Comparison of ENCODE assay signal across 8 cellular contexts in the genomic region with DNA sequence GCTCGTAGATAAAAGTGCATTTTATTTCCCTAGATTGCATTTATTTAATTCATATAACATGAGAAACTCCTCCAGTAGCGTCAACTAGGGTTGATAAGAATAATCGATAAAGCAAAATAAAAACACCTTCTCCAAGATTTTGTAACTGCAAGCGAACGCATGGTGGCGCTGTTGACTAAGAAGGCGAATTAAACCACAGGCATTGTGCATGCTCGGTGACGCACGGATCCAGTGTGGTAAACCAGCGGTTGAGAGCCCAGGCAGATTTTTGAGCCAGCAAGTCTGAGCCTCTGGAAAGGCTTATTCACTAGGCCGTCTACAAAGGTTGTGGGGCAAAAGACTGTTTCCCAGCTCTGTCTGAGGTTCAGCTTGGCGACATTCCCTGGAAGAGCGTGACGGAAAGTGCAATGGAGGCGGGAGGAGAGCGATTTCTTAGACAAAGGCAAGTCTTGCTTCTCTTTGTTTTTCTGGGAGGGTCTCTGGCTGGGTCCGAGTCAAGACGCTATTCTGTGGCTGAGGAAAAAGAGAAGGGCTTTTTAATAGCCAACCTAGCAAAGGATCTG. TPM values are rescaled to one million over a fixed set of nuclear protein-coding genes. Genes with fewer than 3 reads are reported as not detected.
A peak's percentile ranks its signal among the peaks of the same experiment; 100 is the strongest.
DNase-seq lines count a peak whose midpoint lies in the region; ATAC-seq, FAIRE-seq and TF ChIP-seq lines count a peak whose summit lies in the region.

PCDHB3 (plus strand) TSS at position 231 of the 563 bp plus-strand sequence; CDS start at position 408, 177 bp downstream.

- ATAC-seq in upper lobe of left lung (ENCODE audit: low FRiP score in 2 of 2) (peak in 1 of 2 donors; percentile 53), GM19463 (IDR thresholded peaks at IDR 0.05; ENCODE audit: unreplicated experiment) (no peak)
- no peak for ATAC-seq in effector memory CD8-positive, alpha-beta T cell (replicated peaks)

- peaks cover 17 to 18% of the 10 kb centered on the region in 2 donors for H3K27me3 Mint-ChIP-seq in effector memory CD8-positive, alpha-beta T cell

- H3K27ac ChIP-seq in adrenal gland (no peak within 1 kb of the TSS), kidney (ENCODE audit: low read depth in 2 of 2, low read length in 2 of 2) (no peak within 1 kb of the TSS), upper lobe of left lung (no peak within 1 kb of the TSS), tibial artery (no peak within 1 kb of the TSS)

- DNase-seq in D341Med (ENCODE audit: low spot score): peak; percentile 72
- DNase-seq in LHCN-M2 (ENCODE audit: low read depth): peak; percentile 77
- DNase-seq in adrenal gland: peak in 3 of 7 donors; percentile 10 to 29 (median 14)
- DNase-seq in kidney: peak; percentile 64
- DNase-seq in upper lobe of left lung: peak in 1 of 2 donors; percentile 27
- no peak for DNase-seq in effector memory CD8-positive, alpha-beta T cell
- DNase-seq in tibial artery: no peak

- H3K4me3 Mint-ChIP-seq in effector memory CD8-positive, alpha-beta T cell: no peak within 1 kb of the TSS

- H3K4me1 Mint-ChIP-seq in effector memory CD8-positive, alpha-beta T cell (ENCODE audit: low read depth in 2 of 2): peaks cover 0 to 1% of the 10 kb centered on the region in 2 donors

- no peaks in the 10 kb centered on the region for H3K9me3 ChIP-seq in adrenal gland (replicated peaks in 1 of 3)
- H3K9me3 ChIP-seq in kidney (ENCODE audit: control insufficient read depth in 1 of 2, low read length in 2 of 2): peaks cover 3 to 22% of the 10 kb centered on the region in 2 donors
- H3K9me3 ChIP-seq in upper lobe of left lung: peaks cover 3 to 48% (median 23%) of the 10 kb centered on the region in 4 donors
- peaks cover 6 to 68% (median 53%) of the 10 kb centered on the region in 3 donors for H3K9me3 ChIP-seq in tibial artery

- peak in 4 of 6 experiments; percentile 13 to 29 (median 16) for TF ChIP-seq CTCF in adrenal gland (IDR thresholded peaks at IDR 0.05)
- peak; percentile 22 for TF ChIP-seq CTCF in kidney (IDR thresholded peaks at IDR 0.05; ENCODE audit: borderline replicate concordance, extremely low read depth, insufficient read depth)
- TF ChIP-seq CTCF in upper lobe of left lung (IDR thresholded peaks at IDR 0.05): peak in 2 of 6 experiments; percentile 18 to 34
- TF ChIP-seq CTCF in tibial artery (IDR thresholded peaks at IDR 0.05): peak in 1 of 2 experiments; percentile 8

- intact Hi-C loops in adrenal gland (cut with DNase I) (no loop called here), kidney (cut with DNase I) (no loop called here), tibial artery (cut with DNase I; ENCODE audit: low total_unique reads) (no loop called here)

- H3K4me1 ChIP-seq in adrenal gland (replicated peaks in 1 of 2) (no peaks in the 10 kb centered on the region), kidney (ENCODE audit: control insufficient read depth in 1 of 2, insufficient read depth in 1 of 2, low read depth in 1 of 2, low read length in 2 of 2) (no peaks in the 10 kb centered on the region), upper lobe of left lung (no peaks in the 10 kb centered on the region), tibial artery (no peaks in the 10 kb centered on the region)

- H3K4me3 ChIP-seq in adrenal gland (no peak within 1 kb of the TSS), kidney (ENCODE audit: low read length in 2 of 2) (peak within 1 kb of the TSS; percentile 53 to 59), upper lobe of left lung (peak within 1 kb of the TSS in 3 of 4 donors; percentile 4 to 24 (median 18)), tibial artery (peak within 1 kb of the TSS in 1 of 2 donors; percentile 18)

- 12 to 27% (median 17%) methylated on average over 19 of the region's 19 CpGs for WGBS in adrenal gland, 4 donors
- 20 to 22% methylated on average over 19 of the region's 19 CpGs for WGBS in upper lobe of left lung, 2 donors

- H3K27ac Mint-ChIP-seq in effector memory CD8-positive, alpha-beta T cell: no peak within 1 kb of the TSS

- no peak for FAIRE-seq in kidney (lab: Jason Lieb, UNC)

- H3K9ac ChIP-seq in kidney (ENCODE audit: low read length in 2 of 2): no peak within 1 kb of the TSS

- peaks cover 5 to 6% of the 10 kb centered on the region in 2 donors for H3K9me3 Mint-ChIP-seq in effector memory CD8-positive, alpha-beta T cell

- no peaks in the 10 kb centered on the region for H3K27me3 ChIP-seq in adrenal gland
- no peaks in the 10 kb centered on the region for H3K27me3 ChIP-seq in upper lobe of left lung
- H3K27me3 ChIP-seq in tibial artery: no peaks in the 10 kb centered on the region

- H3K36me3 Mint-ChIP-seq in effector memory CD8-positive, alpha-beta T cell (ENCODE audit: insufficient read depth): no peaks in the 10 kb centered on the region

- TF ChIP-seq POLR2A in adrenal gland (IDR thresholded peaks at IDR 0.05) (no peak), upper lobe of left lung (IDR thresholded peaks at IDR 0.05) (no peak)

- H3K36me3 ChIP-seq in adrenal gland (replicated peaks in 1 of 2) (no peaks in the 10 kb centered on the region), kidney (ENCODE audit: control insufficient read depth in 1 of 2, insufficient read depth in 2 of 2, low read length in 2 of 2) (no peaks in the 10 kb centered on the region), upper lobe of left lung (no peaks in the 10 kb centered on the region), tibial artery (no peaks in the 10 kb centered on the region)

- TF ChIP-seq EP300 in upper lobe of left lung (IDR thresholded peaks at IDR 0.05): no peak

RNA-seq across cellular contexts. Expression of gene PCDHB3, which starts in this region (rescaled TPM):
- total RNA-seq in LHCN-M2 (2014; rRNA removed): 2.0 and 2.4 TPM in 2 replicates
- 1.3 TPM for polyA plus RNA-seq in LHCN-M2 (2012)
- 1 to 10 TPM in 5 of 8 donors, under 1 TPM in 3; 0.35 to 2.2 (median 1.3) TPM for total RNA-seq in adrenal gland
- 1 to 10 TPM in 1 of 3 donors, under 1 TPM in 2; 0.20 to 1.4 (median 0.32) TPM for polyA plus RNA-seq in adrenal gland
- 3.1 TPM for total RNA-seq in kidney
- 2.3 TPM for polyA plus RNA-seq in kidney (ENCODE audit: insufficient read depth, low read depth, low replicate concordance)
- total RNA-seq in upper lobe of left lung: 1 to 10 TPM in 5 of 6 donors, under 1 TPM in 1; 0.39 to 4.2 (median 1.7) TPM

Comparison
In these comparisons a context has a peak if more than half of its experiments do, and no peak if none do; other contexts are left out.
1. DNase-seq: peak in D341Med (single experiment), LHCN-M2 (single experiment) and kidney (single experiment); none in effector memory CD8-positive, alpha-beta T cell (0 of 3) and tibial artery (0 of 2).
2. H3K4me3 ChIP-seq: peak in kidney (2 of 2) and upper lobe of left lung (3 of 4); none in adrenal gland (0 of 4).